Comparison of ENCODE assay signal across 1 cellular context in genomic region chr1:2255420-2256369, GRCh38.
TF ChIP-seq lines count a peak whose summit lies in the region.

No MANE protein-coding gene starts in this region.

TF ChIP-seq in K562, 482 proteins besides CTCF, POLR2A, EP300 and RAD21 (continued from another document and continues in another):
- TF ChIP-seq ZHX1 (conservative IDR thresholded peaks at IDR 0.05; ENCODE audit: low read length) (no peak), JUND (IDR thresholded peaks at IDR 0.05; ENCODE audit: borderline replicate concordance, low read depth, low read length) (peak; percentile 41; the same call in 1 of the 2 replicates), JUND (tag; IDR thresholded peaks at IDR 0.05; ENCODE audit: borderline replicate concordance, low read depth, low read length) (peak; percentile 88; the same call in 2 of the 3 replicates), FOXO4 (CRISPR knock-in tag; IDR thresholded peaks at IDR 0.05) (no peak), SREBF1 (IDR thresholded peaks at IDR 0.05; ENCODE audit: borderline replicate concordance, low read depth, low read length) (no peak), JUN (IDR thresholded peaks at IDR 0.05; ENCODE audit: borderline replicate concordance, low read depth, low read length) (peak; percentile 74), JUN (CRISPR knock-in tag; IDR thresholded peaks at IDR 0.05; ENCODE audit: borderline replicate concordance) (peak; percentile 97; the same call in 1 of the 2 replicates), SUPT5H (IDR thresholded peaks at IDR 0.05) (no peak), TEAD1 (CRISPR knock-in tag; IDR thresholded peaks at IDR 0.05) (0 out of 4 replicates have a peak, but pooled peaks of 1 of the 2 experiments have one; percentile 17), KLF10 (CRISPR knock-in tag; IDR thresholded peaks at IDR 0.05) (no peak), NEUROD1 (IDR thresholded peaks at IDR 0.05; ENCODE audit: borderline replicate concordance, low read depth, low read length, partially characterized antibody) (no peak), FOXK1 (CRISPR knock-in tag; IDR thresholded peaks at IDR 0.05; ENCODE audit: borderline replicate concordance) (peak; percentile 69), CHD7 (IDR thresholded peaks at IDR 0.05; ENCODE audit: low read depth, low read length) (no peak), MYNN (IDR thresholded peaks at IDR 0.05) (no peak), MYNN (CRISPR knock-in tag; IDR thresholded peaks at IDR 0.05) (no peak), MCM3 (IDR thresholded peaks at IDR 0.05) (no peak), HMG20A (CRISPR knock-in tag; conservative IDR thresholded peaks at IDR 0.05) (no peak), ETV5 (CRISPR knock-in tag; IDR thresholded peaks at IDR 0.05; ENCODE audit: low read depth) (peak; percentile 51; the same call in 1 of the 2 replicates), E2F8 (IDR thresholded peaks at IDR 0.05; ENCODE audit: low read depth, partially characterized antibody) (peak; percentile 92), NCOA2 (IDR thresholded peaks at IDR 0.05; ENCODE audit: partially characterized antibody in 2 of 2) (no peak), THRB (CRISPR knock-in tag; conservative IDR thresholded peaks at IDR 0.05) (peak; percentile 10; the same call in 1 of the 2 replicates), EP400 (IDR thresholded peaks at IDR 0.05) (peak; percentile 73), CHCHD3 (CRISPR knock-in tag; IDR thresholded peaks at IDR 0.05) (no peak), NCOR1 (IDR thresholded peaks at IDR 0.05) (peak; percentile 42; the same call in 1 of the 2 replicates), ZNF140 (CRISPR knock-in tag; IDR thresholded peaks at IDR 0.05) (no peak), RB1 (IDR thresholded peaks at IDR 0.05; ENCODE audit: low read depth) (no peak), NR2C1 (IDR thresholded peaks at IDR 0.05) (0 out of 2 replicates have a peak, but pooled peaks have one; percentile 56), NR2C1 (tag; IDR thresholded peaks at IDR 0.05) (peak; percentile 36), ZNF197 (CRISPR knock-in tag; IDR thresholded peaks at IDR 0.05; ENCODE audit: low read depth) (no peak), HDAC1 (IDR thresholded peaks at IDR 0.05) (peak in 1 of 2 experiments; percentile 49; a peak in 1 of 4 replicates), SMAD3 (CRISPR knock-in tag; conservative IDR thresholded peaks at IDR 0.05) (no peak), DDX20 (tag; IDR thresholded peaks at IDR 0.05; ENCODE audit: low read depth) (no peak), C11orf30 (IDR thresholded peaks at IDR 0.05; ENCODE audit: low read depth) (no peak)
